17 cellular contexts compared by ENCODE assay signal in genomic region chr5:171913987-171914273, GRCh38.
DNase-seq lines count a peak whose midpoint lies in the region; ATAC-seq, FAIRE-seq and TF ChIP-seq lines count a peak whose summit lies in the region.
"Had no signal": no experiment of that assay in that cellular context is flagged by ENCODE, and none has a peak within 500 bp of the region (broad histone marks: within the 10 kb centered on the region; RNA-seq: fewer than 3 reads in every experiment).

No MANE protein-coding gene starts in this region.

- H3K9me3 Mint-ChIP-seq in activated CD8-positive, alpha-beta T cell treated with anti-CD3 and anti-CD28 coated beads for 36 hours = no peaks in the 10 kb centered on the region
- no peaks in the 10 kb centered on the region for H3K9me3 Mint-ChIP-seq in activated CD8-positive, alpha-beta T cell treated with anti-CD3 and anti-CD28 coated beads, Interleukin-2, amount 10 ng/mL, durations not matched to agents 7 days and 5 days (ENCODE audit: insufficient read depth)
- H3K9me3 Mint-ChIP-seq in stimulated activated naive B cell treated with anti-CD40 and anti-IgM and Interleukin-4, amounts not matched to agents 10 μg/mL and 1 μg/mL and 100 μg/mL, for 72 hours = peaks cover 0 to 4% of the 10 kb centered on the region in 2 donors
- H3K9me3 Mint-ChIP-seq: activated CD4-positive, alpha-beta T cell treated with anti-CD3 and anti-CD28 coated beads, Interleukin-2, amount 10 ng/mL, durations not matched to agents 24 days and 14 days; activated T-helper 2 cell treated with anti-CD3 and anti-CD28 coated beads, Interferon-gamma antibody, Interleukin-2, Interleukin-4, amounts not matched to agents 10 μg/mL and 5 μg/mL and 100 μg/mL, durations not matched to agents 14 hours and 24 hours and 36 hours had no signal

- peaks cover 68% of the 10 kb centered on the region for H3K79me2 ChIP-seq in MM.1S (ENCODE audit: low read length)

- no peak for TF ChIP-seq POLR2A in esophagus muscularis mucosa (IDR thresholded peaks at IDR 0.05; ENCODE audit: low read depth)

- H3K9ac ChIP-seq in MM.1S (ENCODE audit: low read length) = no peak overlapping the region

- ATAC-seq in activated CD8-positive, alpha-beta T cell treated with anti-CD3 and anti-CD28 coated beads for 36 hours = no peak
- no peak for ATAC-seq in activated CD8-positive, alpha-beta T cell treated with anti-CD3 and anti-CD28 coated beads, Interleukin-2, amount 10 ng/mL, durations not matched to agents 7 days and 5 days
- no peak for ATAC-seq in stimulated activated naive B cell treated with anti-CD40 and anti-IgM and Interleukin-4, amounts not matched to agents 10 μg/mL and 1 μg/mL and 100 μg/mL, for 72 hours (replicated peaks)
- no peak for ATAC-seq in HG03442 (IDR thresholded peaks at IDR 0.05; ENCODE audit: unreplicated experiment)

- no peak for TF ChIP-seq EP300 in esophagus muscularis mucosa (IDR thresholded peaks at IDR 0.05)

- H3K9me2 ChIP-seq in MM.1S (replicated peaks; ENCODE audit: insufficient read depth, low read length) = no peaks in the 10 kb centered on the region

- H3K4me1 Mint-ChIP-seq in activated CD8-positive, alpha-beta T cell treated with anti-CD3 and anti-CD28 coated beads for 36 hours (ENCODE audit: low read depth) = peaks cover 52% of the 10 kb centered on the region
- peaks cover 23% of the 10 kb centered on the region for H3K4me1 Mint-ChIP-seq in activated CD8-positive, alpha-beta T cell treated with anti-CD3 and anti-CD28 coated beads, Interleukin-2, amount 10 ng/mL, durations not matched to agents 7 days and 5 days (ENCODE audit: low read depth)
- peaks cover 40 to 70% of the 10 kb centered on the region in 2 donors for H3K4me1 Mint-ChIP-seq in stimulated activated naive B cell treated with anti-CD40 and anti-IgM and Interleukin-4, amounts not matched to agents 10 μg/mL and 1 μg/mL and 100 μg/mL, for 72 hours

- no peaks in the 10 kb centered on the region for H3K27me3 Mint-ChIP-seq in activated CD8-positive, alpha-beta T cell treated with anti-CD3 and anti-CD28 coated beads for 36 hours
- H3K27me3 Mint-ChIP-seq in activated CD8-positive, alpha-beta T cell treated with anti-CD3 and anti-CD28 coated beads, Interleukin-2, amount 10 ng/mL, durations not matched to agents 7 days and 5 days (ENCODE audit: low read depth) = no peaks in the 10 kb centered on the region
- no peaks in the 10 kb centered on the region for H3K27me3 Mint-ChIP-seq in stimulated activated naive B cell treated with anti-CD40 and anti-IgM and Interleukin-4, amounts not matched to agents 10 μg/mL and 1 μg/mL and 100 μg/mL, for 72 hours
- H3K27me3 Mint-ChIP-seq: activated CD4-positive, alpha-beta T cell treated with anti-CD3 and anti-CD28 coated beads, Interleukin-2, amount 10 ng/mL, durations not matched to agents 24 days and 14 days had no signal

- H3F3A ChIP-seq in MM.1S (ENCODE audit: insufficient read depth, low read length) = no peaks in the 10 kb centered on the region

- POLR2A ChIA-PET in activated CD8-positive, alpha-beta T cell treated with anti-CD3 and anti-CD28 coated beads for 36 hours (lab: Charles Lee) = interaction anchor here (3.1 kb wide), 1 partner anchor 93 kb away, joined by 23 read pairs; the partner anchor contains the start of gene FBXW11
- POLR2A ChIA-PET in activated CD8-positive, alpha-beta T cell treated with anti-CD3 and anti-CD28 coated beads, Interleukin-2, amount 10 ng/mL, durations not matched to agents 7 days and 5 days (lab: Charles Lee) = no interaction called here

- peaks cover 27% of the 10 kb centered on the region for H3K36me3 Mint-ChIP-seq in activated CD8-positive, alpha-beta T cell treated with anti-CD3 and anti-CD28 coated beads for 36 hours (ENCODE audit: low read depth)
- H3K36me3 Mint-ChIP-seq in activated CD8-positive, alpha-beta T cell treated with anti-CD3 and anti-CD28 coated beads, Interleukin-2, amount 10 ng/mL, durations not matched to agents 7 days and 5 days (ENCODE audit: low read depth) = peaks cover 6% of the 10 kb centered on the region
- H3K36me3 Mint-ChIP-seq in stimulated activated naive B cell treated with anti-CD40 and anti-IgM and Interleukin-4, amounts not matched to agents 10 μg/mL and 1 μg/mL and 100 μg/mL, for 72 hours = peaks cover 22 to 36% of the 10 kb centered on the region in 2 donors

- no peak overlapping the region for H3K4me3 Mint-ChIP-seq in activated CD8-positive, alpha-beta T cell treated with anti-CD3 and anti-CD28 coated beads for 36 hours
- no peak overlapping the region for H3K4me3 Mint-ChIP-seq in activated CD8-positive, alpha-beta T cell treated with anti-CD3 and anti-CD28 coated beads, Interleukin-2, amount 10 ng/mL, durations not matched to agents 7 days and 5 days
- no peak overlapping the region for H3K4me3 Mint-ChIP-seq in stimulated activated naive B cell treated with anti-CD40 and anti-IgM and Interleukin-4, amounts not matched to agents 10 μg/mL and 1 μg/mL and 100 μg/mL, for 72 hours
- H3K4me3 Mint-ChIP-seq: activated CD4-positive, alpha-beta T cell treated with anti-CD3 and anti-CD28 coated beads, Interleukin-2, amount 10 ng/mL, durations not matched to agents 24 days and 14 days had no signal

- intact Hi-C loops in activated CD8-positive, alpha-beta T cell treated with anti-CD3 and anti-CD28 coated beads for 36 hours (cut with micrococcal nuclease) = loop anchor here (10.0 kb wide), 1 partner anchor 381 kb away; no protein-coding TSS in a partner anchor
- intact Hi-C loops in esophagus muscularis mucosa (cut with DNase I) = loop anchor here (2.0 kb wide), 1 partner anchor 89 kb away; no protein-coding TSS in a partner anchor

- peak overlapping the region; percentile 52; the same call in 1 of the 2 replicates for H3K4me2 ChIP-seq in MM.1S (ENCODE audit: low read depth, low read length)

- no peaks in the 10 kb centered on the region for H4K20me1 ChIP-seq in MM.1S (ENCODE audit: insufficient read depth, low read length)

- no peaks in the 10 kb centered on the region for H3K9me3 ChIP-seq in MM.1S (replicated peaks; ENCODE audit: insufficient read depth, low read length)
- H3K9me3 ChIP-seq in esophagus muscularis mucosa = no peaks in the 10 kb centered on the region
- no peaks in the 10 kb centered on the region for H3K9me3 ChIP-seq in small intestine (ENCODE audit: control insufficient read depth, low read depth)

- H3K27ac Mint-ChIP-seq in activated CD8-positive, alpha-beta T cell treated with anti-CD3 and anti-CD28 coated beads for 36 hours = peak overlapping the region; percentile 75
- no peak overlapping the region for H3K27ac Mint-ChIP-seq in activated CD8-positive, alpha-beta T cell treated with anti-CD3 and anti-CD28 coated beads, Interleukin-2, amount 10 ng/mL, durations not matched to agents 7 days and 5 days
- H3K27ac Mint-ChIP-seq in stimulated activated naive B cell treated with anti-CD40 and anti-IgM and Interleukin-4, amounts not matched to agents 10 μg/mL and 1 μg/mL and 100 μg/mL, for 72 hours = peak overlapping the region; percentile 85
- H3K27ac Mint-ChIP-seq: activated T-helper 2 cell treated with anti-CD3 and anti-CD28 coated beads, Interferon-gamma antibody, Interleukin-2, Interleukin-4, amounts not matched to agents 10 μg/mL and 5 μg/mL and 100 μg/mL, durations not matched to agents 14 hours and 24 hours and 36 hours had no signal

- no peaks in the 10 kb centered on the region for H3K27me3 ChIP-seq in MM.1S (replicated peaks; ENCODE audit: insufficient read depth, low read length)
- no peaks in the 10 kb centered on the region for H3K27me3 ChIP-seq in esophagus muscularis mucosa
- H3K27me3 ChIP-seq in small intestine (ENCODE audit: control insufficient read depth in 2 of 2, insufficient read depth in 2 of 2, low read length in 2 of 2) = no peaks in the 10 kb centered on the region

- no peak overlapping the region for H3K4me3 ChIP-seq in MM.1S (ENCODE audit: low read length)
- no peak overlapping the region for H3K4me3 ChIP-seq in esophagus muscularis mucosa
- H3K4me3 ChIP-seq in small intestine (ENCODE audit: low read depth in 1 of 2, low read length in 2 of 2) = no peak overlapping the region

- no peak for TF ChIP-seq CTCF in activated CD8-positive, alpha-beta T cell treated with anti-CD3 and anti-CD28 coated beads for 36 hours (IDR thresholded peaks at IDR 0.05)
- TF ChIP-seq CTCF in MM.1S (IDR thresholded peaks at IDR 0.05; ENCODE audit: low read length) (no peak), esophagus muscularis mucosa (IDR thresholded peaks at IDR 0.05) (no peak)

- no peak for FAIRE-seq in small intestine (lab: Jason Lieb, UNC)
- FAIRE-seq: kidney, RCC 7860 had no signal

- H3K4me1 ChIP-seq in MM.1S (ENCODE audit: low read length) = peaks cover 24% of the 10 kb centered on the region
- H3K4me1 ChIP-seq in esophagus muscularis mucosa = peaks cover 19 to 51% (median 38%) of the 10 kb centered on the region in 4 donors
- H3K4me1 ChIP-seq in small intestine (ENCODE audit: control insufficient read depth in 2 of 2, insufficient read depth in 1 of 2, low read depth in 1 of 2, low read length in 1 of 2) = peaks cover 0 to 3% of the 10 kb centered on the region in 2 donors

- H3K27ac ChIP-seq in MM.1S (ENCODE audit: low read length) = no peak overlapping the region
- no peak overlapping the region for H3K27ac ChIP-seq in esophagus muscularis mucosa (replicated peaks in 1 of 4)
- H3K27ac ChIP-seq in small intestine (ENCODE audit: low read depth in 1 of 2, low read length in 1 of 2) = peak overlapping the region in 1 of 2 donors; percentile 34
- H3K27ac ChIP-seq: HL-60 had no signal

- H3K36me3 ChIP-seq in MM.1S (replicated peaks; ENCODE audit: insufficient read depth, low read length) (no peaks in the 10 kb centered on the region), esophagus muscularis mucosa (peaks cover 0 to 11% (median 8%) of the 10 kb centered on the region in 4 donors), small intestine (ENCODE audit: control insufficient read depth in 2 of 2, insufficient read depth in 2 of 2, low read length in 2 of 2) (peaks cover 0 to 3% of the 10 kb centered on the region in 2 donors)

- CTCF ChIA-PET in activated CD8-positive, alpha-beta T cell treated with anti-CD3 and anti-CD28 coated beads for 36 hours (lab: Charles Lee) = interaction anchor here (1.2 to 4.0 kb wide), 6 partner anchors 31 to 274 kb away, joined by 3 to 84 read pairs (median 9); partner anchors contain the start of gene STK10
- CTCF ChIA-PET in activated CD8-positive, alpha-beta T cell treated with anti-CD3 and anti-CD28 coated beads, Interleukin-2, amount 10 ng/mL, durations not matched to agents 7 days and 5 days (lab: Charles Lee) = interaction anchor here (0.8 to 3.9 kb wide), 4 partner anchors 89 to 496 kb away, joined by 3 to 80 read pairs (median 49); partner anchors contain the start of genes FBXW11 and FGF18

- no peak for DNase-seq in activated CD8-positive, alpha-beta T cell treated with anti-CD3 and anti-CD28 coated beads for 36 hours
- DNase-seq in activated CD8-positive, alpha-beta T cell treated with anti-CD3 and anti-CD28 coated beads, Interleukin-2, amount 10 ng/mL, durations not matched to agents 7 days and 5 days = no peak
- DNase-seq in MM.1S (no peak), fibroblast of gingiva (ENCODE audit: low read depth) (peak; percentile 4), esophagus muscularis mucosa (ENCODE audit: extremely low spot score) (no peak), small intestine (no peak)
- DNase-seq in stimulated activated naive B cell treated with anti-CD40 and anti-IgM and Interleukin-4, amounts not matched to agents 10 μg/mL and 1 μg/mL and 100 μg/mL, for 72 hours = no peak
- DNase-seq: activated CD4-positive, alpha-beta T cell treated with anti-CD3 and anti-CD28 coated beads, Interleukin-2, amount 10 ng/mL, durations not matched to agents 24 days and 14 days; H7; kidney; NCI-H187; NCI-H524; retina had no signal

- no peak overlapping the region for H2AFZ ChIP-seq in MM.1S (ENCODE audit: low read length)
